27 cellular contexts compared by ENCODE assay signal in the genomic region with DNA sequence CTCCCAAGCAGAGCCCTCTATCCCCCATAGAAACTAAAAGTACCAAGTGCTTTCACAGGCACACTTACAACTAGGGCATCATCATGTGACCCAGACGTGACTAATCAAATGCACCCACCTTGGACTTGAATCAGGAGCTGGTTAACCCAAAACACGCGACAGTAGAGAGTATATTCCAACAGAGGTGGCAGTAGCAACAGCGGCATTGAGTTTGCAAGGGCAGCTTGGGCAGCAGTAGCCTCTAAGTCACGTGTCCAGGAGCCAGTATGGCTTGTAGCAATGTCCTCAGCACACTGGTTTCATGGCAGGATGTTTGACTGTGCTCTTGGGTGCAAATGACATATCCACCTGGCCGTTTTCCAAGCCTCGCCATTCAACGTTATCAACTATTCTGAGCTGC.
DNase-seq lines count a peak whose midpoint lies in the region; ATAC-seq, FAIRE-seq and TF ChIP-seq lines count a peak whose summit lies in the region.
"Had no signal": no experiment of that assay in that cellular context is flagged by ENCODE, and none has a peak within 500 bp of the region (broad histone marks: within the 10 kb centered on the region; RNA-seq: fewer than 3 reads in every experiment).

No MANE protein-coding gene starts in this region.

- H3K27ac ChIP-seq in Panc1 (ENCODE audit: low read length) (peak overlapping the region; percentile 52; the same call in 1 of the 2 replicates), GM12878 (ENCODE audit: control insufficient read depth, insufficient read depth) (no peak overlapping the region), neuronal stem cell (replicated peaks; ENCODE audit: low read length) (no peak overlapping the region)
- no peak overlapping the region for H3K27ac ChIP-seq in naive thymus-derived CD4-positive, alpha-beta T cell (ENCODE audit: low read depth, low read length)
- H3K27ac ChIP-seq: BLaER1 treated with 17β-estradiol and CSF1 and Interleukin-3, amounts not matched to agents 10 nM and 100 nM; GM23248; PC-9 had no signal

- H3K4me1 Mint-ChIP-seq in naive thymus-derived CD4-positive, alpha-beta T cell: peaks cover 0 to under 1% (median 0%) of the 10 kb centered on the region in 7 donors

- TF ChIP-seq CTCF in Panc1 (IDR thresholded peaks at IDR 0.05) (no peak), GM12878 (IDR thresholded peaks at IDR 0.05 in 2 of 3, conservative IDR thresholded peaks at IDR 0.05 in 1 of 3; ENCODE audit: control insufficient read depth in 2 of 3, extremely low read depth in 1 of 3, insufficient read depth in 1 of 3, low read depth in 3 of 3, low read length in 3 of 3) (no peak)

- TF ChIP-seq POLR2A in GM12878 (IDR thresholded peaks at IDR 0.05; ENCODE audit: low read depth, low read length): no peak

- POLR2A ChIA-PET in Panc1 (lab: Charles Lee): no interaction called here
- POLR2A ChIA-PET in GM12878 (lab: Charles Lee): no interaction called here
- POLR2A ChIA-PET in naive thymus-derived CD4-positive, alpha-beta T cell (lab: Charles Lee): no interaction called here

- no peak overlapping the region for H2AK5ac ChIP-seq in neuronal stem cell (ENCODE audit: low read depth, low read length)

- BruUV-seq in Panc1 (replicated peaks; lab: Mats Ljungman, UMichigan): no TSS peak
- no TSS peak for BruUV-seq in GM12878 (replicated peaks; lab: Mats Ljungman, UMichigan)

- H3K4ac ChIP-seq in neuronal stem cell (ENCODE audit: low read length): no peak overlapping the region

- H3K79me2 ChIP-seq in GM12878 (ENCODE audit: control insufficient read depth, insufficient read depth, low read length): no peaks in the 10 kb centered on the region

- no peak overlapping the region for H2BK5ac ChIP-seq in neuronal stem cell (ENCODE audit: low read length)

- no peak overlapping the region for H2BK12ac ChIP-seq in neuronal stem cell (ENCODE audit: low read length)

- H3K18ac ChIP-seq in neuronal stem cell (ENCODE audit: low read length): peak overlapping the region; percentile 57

- H3K36me3 ChIP-seq in Panc1 (ENCODE audit: control insufficient read depth, insufficient read depth, low read length) (no peaks in the 10 kb centered on the region), GM12878 (ENCODE audit: control insufficient read depth in 2 of 2, insufficient read depth in 2 of 2, low read length in 1 of 2) (no peaks in the 10 kb centered on the region), neuronal stem cell (replicated peaks in 1 of 2; ENCODE audit: control insufficient read depth in 2 of 2, insufficient read depth in 2 of 2, low read length in 2 of 2) (no peaks in the 10 kb centered on the region)
- no peaks in the 10 kb centered on the region for H3K36me3 ChIP-seq in naive thymus-derived CD4-positive, alpha-beta T cell (ENCODE audit: control insufficient read depth in 2 of 3, insufficient read depth in 3 of 3, low read length in 3 of 3)
- H3K36me3 ChIP-seq: BLaER1 treated with 17β-estradiol and CSF1 and Interleukin-3, amounts not matched to agents 10 nM and 100 nM; HAP-1 had no signal

- H3K36me3 Mint-ChIP-seq in naive thymus-derived CD4-positive, alpha-beta T cell: no peaks in the 10 kb centered on the region

- H3K27me3 ChIP-seq in Panc1 (ENCODE audit: control insufficient read depth, insufficient read depth, low read length): no peaks in the 10 kb centered on the region
- no peaks in the 10 kb centered on the region; a peak in 1 of 4 replicates for H3K27me3 ChIP-seq in GM12878 (replicated peaks in 1 of 2; ENCODE audit: control insufficient read depth in 2 of 2, insufficient read depth in 2 of 2, low read length in 1 of 2)
- H3K27me3 ChIP-seq in neuronal stem cell (ENCODE audit: control insufficient read depth in 3 of 3, insufficient read depth in 3 of 3, low read depth in 1 of 3, low read length in 3 of 3): peaks cover 0 to 10% (median 3%) of the 10 kb centered on the region in 3 experiments
- H3K27me3 ChIP-seq in naive thymus-derived CD4-positive, alpha-beta T cell (ENCODE audit: control insufficient read depth in 2 of 2, insufficient read depth in 2 of 2, low read length in 2 of 2): no peaks in the 10 kb centered on the region

- TF ChIP-seq RAD21 in GM12878 (IDR thresholded peaks at IDR 0.05; ENCODE audit: insufficient read depth, low read depth, low read length): no peak

- H2BK15ac ChIP-seq in neuronal stem cell (ENCODE audit: low read length): no peak overlapping the region

- peaks cover 2 to 28% (median 24%) of the 10 kb centered on the region in 5 donors for H3K27me3 Mint-ChIP-seq in naive thymus-derived CD4-positive, alpha-beta T cell

- no peak overlapping the region for H3K4me2 ChIP-seq in GM12878 (ENCODE audit: control insufficient read depth, insufficient read depth)
- H3K4me2 ChIP-seq in neuronal stem cell (ENCODE audit: insufficient read depth, low read length, poor library complexity, severe bottlenecking): no peak overlapping the region
- H3K4me2 ChIP-seq: BLaER1 treated with 17β-estradiol and CSF1 and Interleukin-3, amounts not matched to agents 10 nM and 100 nM; PC-9; SK-N-SH had no signal

- in situ Hi-C loops in Panc1 (cut with HindIII; ENCODE audit: low pct_unique_long_range_greater_than_20kb, low sequenced_read_pairs) (no loop called here), GM12878 (cut with MboI) (no loop called here)

- H3K4me3 Mint-ChIP-seq in naive thymus-derived CD4-positive, alpha-beta T cell: no peak overlapping the region
- H3K4me3 Mint-ChIP-seq: CD4-positive, alpha-beta T cell; HFFc6 had no signal

- SMC1A ChIA-PET in GM12878 (lab: Charles Lee; ENCODE audit: uncharacterized antibody, unreplicated experiment): no interaction called here

- H3K9ac ChIP-seq in GM12878 (ENCODE audit: control insufficient read depth, insufficient read depth, low read length) (no peak overlapping the region), neuronal stem cell (ENCODE audit: low read depth, low read length, poor library complexity) (no peak overlapping the region)
- H3K9ac ChIP-seq: BLaER1 treated with 17β-estradiol and CSF1 and Interleukin-3, amounts not matched to agents 10 nM and 100 nM; GM23248; SK-N-SH had no signal

- no peaks in the 10 kb centered on the region for H4K20me1 ChIP-seq in GM12878 (ENCODE audit: control insufficient read depth, insufficient read depth)
- H4K20me1 ChIP-seq: BLaER1 treated with 17β-estradiol and CSF1 and Interleukin-3, amounts not matched to agents 10 nM and 100 nM had no signal

- intact Hi-C loops in Panc1 (cut with micrococcal nuclease; ENCODE audit: unreplicated experiment): no loop called here
- intact Hi-C loops in GM12878 (cut with micrococcal nuclease; ENCODE audit: unreplicated experiment): no loop called here
- intact Hi-C loops in naive thymus-derived CD4-positive, alpha-beta T cell (cut with micrococcal nuclease): no loop called here

- RAD21 ChIA-PET in GM12878 (lab: Charles Lee; ENCODE audit: unreplicated experiment): interaction anchor here (1.0 kb wide), 1 partner anchor 12 kb away, joined by 3 read pairs; no protein-coding TSS in a partner anchor

- ATAC-seq in Panc1 (no peak; the same call in 1 of the 2 replicates), GM12878 (no peak)
- ATAC-seq in naive thymus-derived CD4-positive, alpha-beta T cell: no peak

- no peaks in the 10 kb centered on the region for H3K79me1 ChIP-seq in neuronal stem cell (ENCODE audit: low read depth, low read length)

- WGBS in GM12878 (ENCODE audit: insufficient coverage, insufficient replicate concordance, low lambda C conversion rate, missing lambda C conversion rate): 42% methylated on average over 8 of the region's 8 CpGs
- no CpG with 5 or more reads among the region's 8 CpGs for WGBS in neuronal stem cell (ENCODE audit: extremely low coverage in 2 of 2, insufficient read length in 2 of 2, insufficient replicate concordance in 1 of 2), 2 donors

- DNase-seq in HT1080 (ENCODE audit: low read depth) (peak; percentile 26), Panc1 (ENCODE audit: low read depth, low spot score) (no peak), GM12878 (ENCODE audit: low read depth, low spot score) (no peak), neuronal stem cell (ENCODE audit: low spot score) (no peak), Kasumi-1 (lab: John Stamatoyannopoulos, UW) (no peak)
- DNase-seq in activated CD4-positive, CD25-positive, alpha-beta regulatory T cell (lab: John Stamatoyannopoulos, UW): no peak
- DNase-seq in naive thymus-derived CD4-positive, alpha-beta T cell: no peak
- DNase-seq: AML-193; CD4-positive, alpha-beta T cell; DMS53; GM23248; HFFc6; MV-4-11; NCI-H1105; NCI-H1436 treated with DMSO at 0.1 percent for 48 hours; NCI-H187 treated with DMSO at 0.1 percent for 48 hours; NCI-H2107; NCI-H446; NCI-H524 treated with DMSO at 0.1 percent for 48 hours; NCI-H774; SIG-M5; SK-N-SH; SW 1271 had no signal

- H2AFZ ChIP-seq in GM12878 (ENCODE audit: control insufficient read depth, low read depth, low read length): no peak overlapping the region
- H2AFZ ChIP-seq in neuronal stem cell (ENCODE audit: low read length): no peak overlapping the region
- H2AFZ ChIP-seq: GM23248, PC-9 had no signal

- FAIRE-seq in GM12878 (lab: Jason Lieb, UNC): no peak
- FAIRE-seq: A204.1 had no signal

- peak overlapping the region; percentile 65 for H3K23ac ChIP-seq in neuronal stem cell (ENCODE audit: low read depth, low read length, poor library complexity)

- TF ChIP-seq EP300 in GM12878 (IDR thresholded peaks at IDR 0.05; ENCODE audit: borderline replicate concordance in 1 of 2, control insufficient read depth in 1 of 2, low read depth in 2 of 2, low read length in 2 of 2): no peak

- peaks cover 0 to 9% (median 4%) of the 10 kb centered on the region in 11 donors for H3K9me3 Mint-ChIP-seq in naive thymus-derived CD4-positive, alpha-beta T cell
- H3K9me3 Mint-ChIP-seq: CD4-positive, alpha-beta T cell had no signal

- H3K4me1 ChIP-seq in Panc1 (ENCODE audit: control insufficient read depth, insufficient read depth, low read length) (peaks cover 12% of the 10 kb centered on the region), GM12878 (ENCODE audit: control insufficient read depth, insufficient read depth, low read length) (no peaks in the 10 kb centered on the region), neuronal stem cell (ENCODE audit: control insufficient read depth in 2 of 2, insufficient read depth in 1 of 2, low read depth in 1 of 2, low read length in 2 of 2) (no peaks in the 10 kb centered on the region)
- no peaks in the 10 kb centered on the region for H3K4me1 ChIP-seq in naive thymus-derived CD4-positive, alpha-beta T cell (ENCODE audit: control insufficient read depth in 2 of 2, insufficient read depth in 2 of 2, low read length in 2 of 2)
- H3K4me1 ChIP-seq: BLaER1 treated with 17β-estradiol and CSF1 and Interleukin-3, amounts not matched to agents 10 nM and 100 nM; HAP-1 had no signal

- no peak overlapping the region for H3K14ac ChIP-seq in neuronal stem cell (ENCODE audit: low read length)

- no peak overlapping the region for H3K27ac Mint-ChIP-seq in naive thymus-derived CD4-positive, alpha-beta T cell
- H3K27ac Mint-ChIP-seq: CD4-positive, alpha-beta T cell; HFFc6 had no signal

- CTCF ChIA-PET in Panc1 (lab: Charles Lee): interaction anchor here (0.6 kb wide), 1 partner anchor 9 kb away, joined by 4 read pairs; no protein-coding TSS in a partner anchor
- CTCF ChIA-PET in GM12878 (lab: Yijun Ruan, JAX): no interaction called here
- CTCF ChIA-PET in naive thymus-derived CD4-positive, alpha-beta T cell (lab: Charles Lee): no interaction called here

- no peaks in the 10 kb centered on the region for H3K9me3 ChIP-seq in Panc1 (ENCODE audit: control insufficient read depth, insufficient read depth, low read depth, low read length)
- no peaks in the 10 kb centered on the region; the same call in 2 of the 3 replicates for H3K9me3 ChIP-seq in GM12878 (replicated peaks; ENCODE audit: control insufficient read depth, insufficient read depth, low read length)
- peaks cover 0 to 4% of the 10 kb centered on the region in 2 donors for H3K9me3 ChIP-seq in neuronal stem cell (replicated peaks in 1 of 2; ENCODE audit: control insufficient read depth in 2 of 2, insufficient read depth in 1 of 2, low read depth in 1 of 2, low read length in 2 of 2)
- no peaks in the 10 kb centered on the region for H3K9me3 ChIP-seq in naive thymus-derived CD4-positive, alpha-beta T cell (ENCODE audit: control insufficient read depth in 2 of 3, low read length in 3 of 3)
- H3K9me3 ChIP-seq: HAP-1, SK-N-SH had no signal

- H3K4me3 ChIP-seq in Panc1 (ENCODE audit: low read depth in 2 of 2, low read length in 2 of 2): no peak overlapping the region
- no peak overlapping the region for H3K4me3 ChIP-seq in GM12878
- H3K4me3 ChIP-seq in neuronal stem cell (ENCODE audit: low read length in 2 of 2): no peak overlapping the region
- no peak overlapping the region for H3K4me3 ChIP-seq in naive thymus-derived CD4-positive, alpha-beta T cell (ENCODE audit: low read length)
- H3K4me3 ChIP-seq: BLaER1 treated with 17β-estradiol and CSF1 and Interleukin-3, amounts not matched to agents 10 nM and 100 nM; GM23248; HAP-1; PC-9 had no signal

- no peak overlapping the region for H4K8ac ChIP-seq in neuronal stem cell (ENCODE audit: low read depth, low read length)

- no peak overlapping the region for H4K91ac ChIP-seq in neuronal stem cell (ENCODE audit: low read depth, low read length, poor library complexity)

- H2BK120ac ChIP-seq in neuronal stem cell (ENCODE audit: low read depth, low read length): no peak overlapping the region
